Comparison of ENCODE assay signal across 10 cellular contexts in genomic region chrX:66016905-66017658, GRCh38. TPM values are rescaled to one million over a fixed set of nuclear protein-coding genes. Genes with fewer than 3 reads are reported as not detected.
DNase-seq lines count a peak whose midpoint lies in the region; ATAC-seq and TF ChIP-seq lines count a peak whose summit lies in the region.
"Had no signal": no experiment of that assay in that cellular context is flagged by ENCODE, and none has a peak within 500 bp of the region (broad histone marks: within the 10 kb centered on the region; RNA-seq: fewer than 3 reads in every experiment).

No MANE protein-coding gene starts in this region.

- H3K36me3 Mint-ChIP-seq in activated T-cell treated with anti-CD3 and anti-CD28 coated beads, Interleukin-2, amount 50 U/mL, for 4 hours (ENCODE audit: insufficient read depth): no peaks in the 10 kb centered on the region
- H3K36me3 Mint-ChIP-seq in activated T-helper 2 cell treated with anti-CD3 and anti-CD28 coated beads, Interferon-gamma antibody, Interleukin-2, Interleukin-4, amounts not matched to agents 10 μg/mL and 5 μg/mL and 100 μg/mL, durations not matched to agents 14 hours and 24 hours and 36 hours (ENCODE audit: low read depth): peaks cover 14% of the 10 kb centered on the region

- no peaks in the 10 kb centered on the region for H3K9me3 ChIP-seq in stomach
- H3K9me3 ChIP-seq: adrenal gland had no signal

- WGBS in stomach, 5 donors: 38 to 52% (median 46%) methylated on average over 2 of the region's 2 CpGs

- no peak for ATAC-seq in activated T-cell treated with anti-CD3 and anti-CD28 coated beads, Interleukin-2, amount 50 U/mL, for 4 hours
- peak; percentile 36 for ATAC-seq in HG02885 (IDR thresholded peaks at IDR 0.05; ENCODE audit: poor library complexity, unreplicated experiment)

- H3K9me3 Mint-ChIP-seq in activated T-cell treated with anti-CD3 and anti-CD28 coated beads, Interleukin-2, amount 50 U/mL, for 4 hours: no peaks in the 10 kb centered on the region
- H3K9me3 Mint-ChIP-seq in activated T-helper 2 cell treated with anti-CD3 and anti-CD28 coated beads, Interferon-gamma antibody, Interleukin-2, Interleukin-4, amounts not matched to agents 10 μg/mL and 5 μg/mL and 100 μg/mL, durations not matched to agents 14 hours and 24 hours and 36 hours: no peaks in the 10 kb centered on the region

- peak overlapping the region; percentile 67 for H3K27ac Mint-ChIP-seq in activated T-helper 2 cell treated with anti-CD3 and anti-CD28 coated beads, Interferon-gamma antibody, Interleukin-2, Interleukin-4, amounts not matched to agents 10 μg/mL and 5 μg/mL and 100 μg/mL, durations not matched to agents 14 hours and 24 hours and 36 hours

- no peak for DNase-seq in activated T-cell treated with anti-CD3 and anti-CD28 coated beads, Interleukin-2, amount 50 U/mL, for 4 hours
- DNase-seq in activated T-cell treated with anti-CD3 and anti-CD28 coated beads, Interleukin-2, amount 50 U/mL, for 1 hour: no peak
- DNase-seq in activated T-helper 2 cell treated with anti-CD3 and anti-CD28 coated beads, Interferon-gamma antibody, Interleukin-2, Interleukin-4, amounts not matched to agents 10 μg/mL and 5 μg/mL and 100 μg/mL, durations not matched to agents 14 hours and 24 hours and 36 hours (ENCODE audit: low spot score): no peak
- DNase-seq in stomach (no peak), NCI-H2227 treated with DMSO at 0.1 percent for 48 hours (lab: John Stamatoyannopoulos, UW) (no peak), NCI-H1417 treated with DMSO at 0.1 percent for 48 hours (lab: John Stamatoyannopoulos, UW) (no peak), posterior vena cava (ENCODE audit: low spot score) (no peak)
- DNase-seq: adrenal gland, NCI-H2081 treated with DMSO at 0.1 percent for 48 hours had no signal

- TF ChIP-seq POLR2A in stomach (IDR thresholded peaks at IDR 0.05): no peak

- TF ChIP-seq EP300 in stomach (IDR thresholded peaks at IDR 0.05): no peak

- no peak for TF ChIP-seq CTCF in stomach (IDR thresholded peaks at IDR 0.05)

- H3K4me1 ChIP-seq in stomach: no peaks in the 10 kb centered on the region
- H3K4me1 ChIP-seq: adrenal gland had no signal

- H3K4me3 ChIP-seq in stomach: peak overlapping the region in 2 of 4 donors; percentile 16 to 27
- H3K4me3 ChIP-seq: adrenal gland had no signal

- H3K27ac ChIP-seq in stomach: peak overlapping the region in 3 of 5 donors; percentile 2 to 74 (median 68)

- intact Hi-C loops in activated T-helper 2 cell treated with anti-CD3 and anti-CD28 coated beads, Interferon-gamma antibody, Interleukin-2, Interleukin-4, amounts not matched to agents 10 μg/mL and 5 μg/mL and 100 μg/mL, durations not matched to agents 14 hours and 24 hours and 36 hours (cut with micrococcal nuclease): loop anchor here (2.0 to 10.0 kb wide), 6 partner anchors 18 to 1040 kb away; partner anchors contain the start of genes MSN and ZC4H2
- intact Hi-C loops in stomach (cut with DNase I; ENCODE audit: low total_unique reads): no loop called here
- intact Hi-C loops in posterior vena cava (cut with DNase I): no loop called here

- H3K4me1 Mint-ChIP-seq in activated T-cell treated with anti-CD3 and anti-CD28 coated beads, Interleukin-2, amount 50 U/mL, for 4 hours (ENCODE audit: low read depth): peaks cover 93% of the 10 kb centered on the region
- H3K4me1 Mint-ChIP-seq in activated T-helper 2 cell treated with anti-CD3 and anti-CD28 coated beads, Interferon-gamma antibody, Interleukin-2, Interleukin-4, amounts not matched to agents 10 μg/mL and 5 μg/mL and 100 μg/mL, durations not matched to agents 14 hours and 24 hours and 36 hours (ENCODE audit: low read depth): peaks cover 81% of the 10 kb centered on the region

- peak overlapping the region; percentile 21 for H3K4me3 Mint-ChIP-seq in activated T-cell treated with anti-CD3 and anti-CD28 coated beads, Interleukin-2, amount 50 U/mL, for 4 hours
- peak overlapping the region; percentile 62 for H3K4me3 Mint-ChIP-seq in activated T-helper 2 cell treated with anti-CD3 and anti-CD28 coated beads, Interferon-gamma antibody, Interleukin-2, Interleukin-4, amounts not matched to agents 10 μg/mL and 5 μg/mL and 100 μg/mL, durations not matched to agents 14 hours and 24 hours and 36 hours (ENCODE audit: low read depth)

- no peaks in the 10 kb centered on the region for H3K27me3 ChIP-seq in stomach

- H3K27me3 Mint-ChIP-seq in activated T-cell treated with anti-CD3 and anti-CD28 coated beads, Interleukin-2, amount 50 U/mL, for 4 hours (ENCODE audit: low read depth): no peaks in the 10 kb centered on the region
- H3K27me3 Mint-ChIP-seq in activated T-helper 2 cell treated with anti-CD3 and anti-CD28 coated beads, Interferon-gamma antibody, Interleukin-2, Interleukin-4, amounts not matched to agents 10 μg/mL and 5 μg/mL and 100 μg/mL, durations not matched to agents 14 hours and 24 hours and 36 hours (ENCODE audit: low read depth): no peaks in the 10 kb centered on the region

- H3K36me3 ChIP-seq in stomach: no peaks in the 10 kb centered on the region
- H3K36me3 ChIP-seq: adrenal gland had no signal

RNA-seq across cellular contexts. Expression of gene VSIG4, which starts 22.8 kb away (rescaled TPM):
- total RNA-seq in activated T-cell treated with anti-CD3 and anti-CD28 coated beads, Interleukin-2, amount 50 U/mL, for 4 hours: under 1 TPM; 0.19 to 0.21 (median 0.20) TPM
- total RNA-seq in activated T-helper 2 cell treated with anti-CD3 and anti-CD28 coated beads, Interferon-gamma antibody, Interleukin-2, Interleukin-4, amounts not matched to agents 10 μg/mL and 5 μg/mL and 100 μg/mL, durations not matched to agents 14 hours and 24 hours and 36 hours: not detected in 2 replicates
- total RNA-seq in stomach (10 to 100 TPM; 17.7 to 45.4 (median 21.3) TPM), posterior vena cava (100 to 1,000 TPM in 1 of 2 donors, 10 to 100 TPM in 1; 72.8 to 259 TPM)
- polyA plus RNA-seq in stomach: 10 to 100 TPM in 2 of 3 donors, 1 to 10 TPM in 1; 7.9 to 31.9 (median 13.6) TPM

Comparison
In these comparisons a context has a peak if more than half of its experiments do, and no peak if none do; other contexts are left out.
1. RNA of gene VSIG4, which starts 22.8 kb away (total RNA-seq): 72.8 to 259 TPM in posterior vena cava and 17.7 to 45.4 TPM in stomach; 0.19 to 0.21 TPM in activated T-cell treated with anti-CD3 and anti-CD28 coated beads, Interleukin-2, amount 50 U/mL, for 4 hours and not detected in activated T-helper 2 cell treated with anti-CD3 and anti-CD28 coated beads, Interferon-gamma antibody, Interleukin-2, Interleukin-4, amounts not matched to agents 10 μg/mL and 5 μg/mL and 100 μg/mL, durations not matched to agents 14 hours and 24 hours and 36 hours; every median in the first group is over 10 times any median in the second.